17 cellular contexts compared by ENCODE assay signal in genomic region chr4:184193556-184194525, GRCh38. TPM values are rescaled to one million over a fixed set of nuclear protein-coding genes. Genes with fewer than 3 reads are reported as not detected.
"Had no signal": no experiment of that assay in that cellular context is flagged by ENCODE, and none has a peak within 500 bp of the region (broad histone marks: within the 10 kb centered on the region; RNA-seq: fewer than 3 reads in every experiment).

No MANE protein-coding gene starts in this region.

- H3K4me3 Mint-ChIP-seq: activated naive CD4-positive, alpha-beta T cell treated with anti-CD3 and anti-CD28 coated beads for 36 hours; activated T-helper 17 cell treated with anti-CD3 and anti-CD28 coated beads, Interleukin-2, amount 50 U/mL, for 72 hours; neural crest cell had no signal

- H3K4me1 Mint-ChIP-seq: activated T-helper 17 cell treated with anti-CD3 and anti-CD28 coated beads, Interleukin-2, amount 50 U/mL, for 72 hours had no signal

- H3K36me3 ChIP-seq: adrenal gland, heart right ventricle, ovary, stomach, uterus had no signal

- H3K4me3 ChIP-seq: adrenal gland, heart right ventricle, ovary, stomach, uterus had no signal

- H3K9me3 ChIP-seq: adrenal gland, ovary, stomach, uterus had no signal

- H3K4me1 ChIP-seq: adrenal gland, heart right ventricle, uterus had no signal

- DNase-seq: activated CD4-positive, alpha-beta T cell treated with anti-CD3 and anti-CD28 coated beads for 4 hours; activated naive CD4-positive, alpha-beta T cell treated with anti-CD3 and anti-CD28 coated beads for 36 hours; adrenal gland; central memory CD4-positive, alpha-beta T cell; cortex of kidney; effector CD8-positive, alpha-beta T cell; foreskin melanocyte; heart right ventricle; left ventricle myocardium superior; ovary; stimulated activated CD4-positive, alpha-beta T cell treated with anti-CD3 and anti-CD28 coated beads, Interleukin-4, amount 100 ng/mL, for 1 hour; stomach; uterus had no signal

- H3K27ac ChIP-seq: adrenal gland, heart right ventricle, ovary, stomach, uterus had no signal

- H3K27me3 Mint-ChIP-seq: activated T-helper 17 cell treated with anti-CD3 and anti-CD28 coated beads, Interleukin-2, amount 50 U/mL, for 72 hours had no signal

- H3K27ac Mint-ChIP-seq: activated naive CD4-positive, alpha-beta T cell treated with anti-CD3 and anti-CD28 coated beads for 36 hours; activated T-helper 17 cell treated with anti-CD3 and anti-CD28 coated beads, Interleukin-2, amount 50 U/mL, for 72 hours had no signal

- ATAC-seq: activated T-helper 17 cell treated with anti-CD3 and anti-CD28 coated beads, Interleukin-2, amount 50 U/mL, for 72 hours; heart right ventricle; left ventricle myocardium superior had no signal

- H3K9me3 Mint-ChIP-seq: activated naive CD4-positive, alpha-beta T cell treated with anti-CD3 and anti-CD28 coated beads for 36 hours; activated T-helper 17 cell treated with anti-CD3 and anti-CD28 coated beads, Interleukin-2, amount 50 U/mL, for 72 hours had no signal

- H3K27me3 ChIP-seq: adrenal gland, heart right ventricle, ovary, stomach, uterus had no signal

RNA-seq across cellular contexts. Expression of gene ENPP6, which starts 23.8 kb away (rescaled TPM):
- total RNA-seq: activated naive CD4-positive, alpha-beta T cell treated with anti-CD3 and anti-CD28 coated beads for 36 hours; left ventricle myocardium superior; myocyte; neural crest cell had no signal
- polyA plus RNA-seq: keratinocyte had no signal
